26 cellular contexts compared by ENCODE assay signal in the genomic region with DNA sequence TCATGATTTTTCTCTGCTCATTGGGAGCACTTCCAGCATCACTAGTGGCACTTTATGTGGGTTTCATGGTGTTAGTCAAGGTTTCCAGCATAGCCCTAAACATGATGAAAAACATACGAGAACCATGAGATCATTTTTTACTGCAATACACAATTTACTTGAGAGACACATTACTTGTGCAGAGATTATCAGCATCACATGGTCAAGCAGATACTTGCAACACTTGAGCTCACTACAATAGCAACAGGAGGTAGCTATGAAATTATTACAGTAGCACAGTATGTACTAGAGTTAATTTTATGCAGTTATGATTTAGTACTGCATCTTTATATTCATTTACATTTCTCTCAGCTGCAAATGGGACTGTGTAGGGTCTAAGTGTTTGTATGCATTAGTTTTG.
"Had no signal": no experiment of that assay in that cellular context is flagged by ENCODE, and none has a peak within 500 bp of the region (broad histone marks: within the 10 kb centered on the region; RNA-seq: fewer than 3 reads in every experiment).

No MANE protein-coding gene starts in this region.

- H3K27me3 Mint-ChIP-seq: activated CD4-positive, alpha-beta memory T cell treated with anti-CD3 and anti-CD28 coated beads, Interleukin-2, amount 10 ng/mL, durations not matched to agents 7 days and 5 days; activated CD4-positive, alpha-beta T cell treated with anti-CD3 and anti-CD28 coated beads, Interleukin-2, amount 10 ng/mL, durations not matched to agents 24 days and 14 days; memory B cell; type B pancreatic cell had no signal

- H3K9me3 ChIP-seq: ascending aorta, mucosa of descending colon, testis, vagina had no signal

- H3K27me3 ChIP-seq: ascending aorta, brain microvascular endothelial cell, foreskin keratinocyte, hepatocyte, testis, vagina had no signal

- H3K4me3 ChIP-seq: ascending aorta, hepatocyte, mucosa of descending colon, testis, vagina had no signal

- ATAC-seq: activated naive CD4-positive, alpha-beta T cell treated with anti-CD3 and anti-CD28 coated beads, Interleukin-2, amount 50 U/mL, for 72 hours; sciatic nerve had no signal

- H2AFZ ChIP-seq: hepatocyte, parathyroid adenoma had no signal

- H3K4me1 Mint-ChIP-seq: activated CD4-positive, alpha-beta memory T cell treated with anti-CD3 and anti-CD28 coated beads, Interleukin-2, amount 10 ng/mL, durations not matched to agents 7 days and 5 days; activated CD4-positive, alpha-beta T cell treated with anti-CD3 and anti-CD28 coated beads, Interleukin-2, amount 10 ng/mL, durations not matched to agents 24 days and 14 days; immature natural killer cell had no signal

- H3K27ac ChIP-seq: ascending aorta, brain microvascular endothelial cell, foreskin keratinocyte, hepatocyte, parathyroid adenoma, testis, vagina had no signal

- H3K9me3 Mint-ChIP-seq: activated CD4-positive, alpha-beta memory T cell treated with anti-CD3 and anti-CD28 coated beads, Interleukin-2, amount 10 ng/mL, durations not matched to agents 7 days and 5 days; activated CD4-positive, alpha-beta T cell treated with anti-CD3 and anti-CD28 coated beads, Interleukin-2, amount 10 ng/mL, durations not matched to agents 24 days and 14 days; activated naive CD4-positive, alpha-beta T cell treated with anti-CD3 and anti-CD28 coated beads, Interleukin-2, amount 50 U/mL, for 72 hours; activated T-helper 1 cell treated with anti-CD3 and anti-CD28 coated beads, Interleukin-12 subunit alpha, Interleukin-12 subunit beta, Interleukin-2, Interleukin-4 antibody, amounts not matched to agents 30 ng/mL and 10 ng/mL and 1 ng/mL, durations not matched to agents 14 hours and 24 hours and 36 hours; immature natural killer cell; memory B cell; type B pancreatic cell had no signal

- H3K36me3 ChIP-seq: ascending aorta, brain microvascular endothelial cell, vagina had no signal

- H3K36me3 Mint-ChIP-seq: activated naive CD4-positive, alpha-beta T cell treated with anti-CD3 and anti-CD28 coated beads, Interleukin-2, amount 50 U/mL, for 72 hours; type B pancreatic cell had no signal

- H3K4me2 ChIP-seq: hepatocyte had no signal

- H3K4me1 ChIP-seq: ascending aorta, foreskin keratinocyte, parathyroid adenoma, testis, vagina had no signal

- H3K4me3 Mint-ChIP-seq: activated CD4-positive, alpha-beta memory T cell treated with anti-CD3 and anti-CD28 coated beads, Interleukin-2, amount 10 ng/mL, durations not matched to agents 7 days and 5 days; activated CD4-positive, alpha-beta T cell treated with anti-CD3 and anti-CD28 coated beads, Interleukin-2, amount 10 ng/mL, durations not matched to agents 24 days and 14 days; activated T-helper 1 cell treated with anti-CD3 and anti-CD28 coated beads, Interleukin-12 subunit alpha, Interleukin-12 subunit beta, Interleukin-2, Interleukin-4 antibody, amounts not matched to agents 30 ng/mL and 10 ng/mL and 1 ng/mL, durations not matched to agents 14 hours and 24 hours and 36 hours; immature natural killer cell; memory B cell; type B pancreatic cell had no signal

- H3K27ac Mint-ChIP-seq: activated CD4-positive, alpha-beta memory T cell treated with anti-CD3 and anti-CD28 coated beads, Interleukin-2, amount 10 ng/mL, durations not matched to agents 7 days and 5 days; activated CD4-positive, alpha-beta T cell treated with anti-CD3 and anti-CD28 coated beads, Interleukin-2, amount 10 ng/mL, durations not matched to agents 24 days and 14 days; activated naive CD4-positive, alpha-beta T cell treated with anti-CD3 and anti-CD28 coated beads, Interleukin-2, amount 50 U/mL, for 72 hours; activated T-helper 1 cell treated with anti-CD3 and anti-CD28 coated beads, Interleukin-12 subunit alpha, Interleukin-12 subunit beta, Interleukin-2, Interleukin-4 antibody, amounts not matched to agents 30 ng/mL and 10 ng/mL and 1 ng/mL, durations not matched to agents 14 hours and 24 hours and 36 hours; memory B cell; type B pancreatic cell had no signal

- H3K9ac ChIP-seq: parathyroid adenoma had no signal

- DNase-seq: activated CD4-positive, alpha-beta memory T cell treated with anti-CD3 and anti-CD28 coated beads, Interleukin-2, amount 10 ng/mL, durations not matched to agents 7 days and 5 days; activated CD4-positive, alpha-beta T cell treated with anti-CD3 and anti-CD28 coated beads, Interleukin-2, amount 10 ng/mL, durations not matched to agents 24 days and 14 days; activated gamma-delta T cell treated with Interleukin-2 at 50 U/mL for 16 hours; activated T-cell treated with anti-CD3 and anti-CD28 coated beads for 4 hours; brain microvascular endothelial cell; central memory CD4-positive, alpha-beta T cell; effector memory CD4-positive, alpha-beta T cell; foreskin keratinocyte; immature natural killer cell; kidney glomerular epithelial cell; mucosa of descending colon; nucleus accumbens; small intestine; stimulated activated naive CD4-positive, alpha-beta T cell; T-helper 9 cell; testis had no signal

- FAIRE-seq: colon, small intestine had no signal
